Comparison of ENCODE assay signal across 9 cellular contexts in genomic region chr9:117644607-117645244, GRCh38. TPM values are rescaled to one million over a fixed set of nuclear protein-coding genes. Genes with fewer than 3 reads are reported as not detected.
DNase-seq lines count a peak whose midpoint lies in the region; ATAC-seq and TF ChIP-seq lines count a peak whose summit lies in the region.
"Had no signal": no experiment of that assay in that cellular context is flagged by ENCODE, and none has a peak within 500 bp of the region (broad histone marks: within the 10 kb centered on the region; RNA-seq: fewer than 3 reads in every experiment).

No MANE protein-coding gene starts in this region.

- no peak overlapping the region for H3K27ac ChIP-seq in CD4-positive, alpha-beta T cell (ENCODE audit: low read depth, low read length)

- no peaks in the 10 kb centered on the region for H3K4me1 Mint-ChIP-seq in CD4-positive, alpha-beta T cell (ENCODE audit: low read depth)

- POLR2A ChIA-PET in CD4-positive, alpha-beta T cell (lab: Charles Lee), result no interaction called here

- peak; percentile 32 for ATAC-seq in CD4-positive, alpha-beta T cell (ENCODE audit: poor library complexity)
- ATAC-seq in GM19397 (IDR thresholded peaks at IDR 0.05; ENCODE audit: unreplicated experiment) (peak; percentile 70), HG03460 (IDR thresholded peaks at IDR 0.05; ENCODE audit: unreplicated experiment) (peak; percentile 83)

- DNase-seq in CD4-positive, alpha-beta T cell, result peak; percentile 2 to 49 (median 24)
- DNase-seq in NCI-H524 (lab: John Stamatoyannopoulos, UW) (peak; percentile 69 to 89), ecto neural progenitor cell (ENCODE audit: low spot score) (peak; percentile 78), lung microvascular endothelial cell (ENCODE audit: low read depth in 2 of 2) (peak; percentile 76 to 85)
- DNase-seq in activated CD4-positive, alpha-beta T cell treated with anti-CD3 and anti-CD28 coated beads, Interleukin-2, amount 50 U/mL, for 1 hour, result peak; percentile 45
- peak; percentile 19 for DNase-seq in stimulated activated CD8-positive, alpha-beta memory T cell treated with anti-CD3 and anti-CD28 coated beads, Interleukin-12 subunit alpha, Interleukin-12 subunit beta, amount 100 ng/mL, for 1 hour (ENCODE audit: low read depth)

- H3K36me3 Mint-ChIP-seq in CD4-positive, alpha-beta T cell (ENCODE audit: low read depth), result no peaks in the 10 kb centered on the region

- H3K27me3 ChIP-seq in CD4-positive, alpha-beta T cell (ENCODE audit: control insufficient read depth, insufficient read depth, low read length), result peaks cover 8% of the 10 kb centered on the region

- intact Hi-C loops in CD4-positive, alpha-beta T cell (cut with DNase I, micrococcal nuclease), result no loop called here

- H3K9me3 ChIP-seq in CD4-positive, alpha-beta T cell (ENCODE audit: control insufficient read depth, low read length), result no peaks in the 10 kb centered on the region

- CTCF ChIA-PET in CD4-positive, alpha-beta T cell (lab: Charles Lee), result interaction anchor here (1.0 kb wide), 1 partner anchor 12 kb away, joined by 3 read pairs; no protein-coding TSS in a partner anchor

- peak; percentile 55 for TF ChIP-seq CTCF in CD4-positive, alpha-beta T cell (IDR thresholded peaks at IDR 0.05)

- peaks cover 73% of the 10 kb centered on the region for H3K27me3 Mint-ChIP-seq in CD4-positive, alpha-beta T cell

- no peaks in the 10 kb centered on the region for H3K9me3 Mint-ChIP-seq in CD4-positive, alpha-beta T cell

- no peak overlapping the region for H3K4me3 Mint-ChIP-seq in CD4-positive, alpha-beta T cell

- H3K27ac Mint-ChIP-seq in CD4-positive, alpha-beta T cell, result no peak overlapping the region

RNA-seq across cellular contexts. Expression of gene TLR4, which starts 59.5 kb away (rescaled TPM):
- total RNA-seq in CD4-positive, alpha-beta T cell, result under 1 TPM; 0.34 to 0.44 TPM
- total RNA-seq in lung microvascular endothelial cell, result 116 and 187 TPM in 2 replicates
- total RNA-seq: activated CD8-positive, alpha-beta memory T cell treated with anti-CD3 and anti-CD28 coated beads for 36 hours had no signal

Comparison
In these comparisons a context has a peak if more than half of its experiments do, and no peak if none do; other contexts are left out.
1. ATAC-seq: peak in every context shown above with its lines; median percentile 83 in HG03460; 70 in GM19397; 32 in CD4-positive, alpha-beta T cell.
2. DNase-seq: peak in every context shown above with its lines; median percentile 80 in lung microvascular endothelial cell; 79 in NCI-H524; 78 in ecto neural progenitor cell; 45 in activated CD4-positive, alpha-beta T cell treated with anti-CD3 and anti-CD28 coated beads, Interleukin-2, amount 50 U/mL, for 1 hour; 24 in CD4-positive, alpha-beta T cell; 19 in stimulated activated CD8-positive, alpha-beta memory T cell treated with anti-CD3 and anti-CD28 coated beads, Interleukin-12 subunit alpha, Interleukin-12 subunit beta, amount 100 ng/mL, for 1 hour.
3. RNA of gene TLR4, which starts 59.5 kb away (total RNA-seq): 116 to 187 TPM in lung microvascular endothelial cell; 0.34 to 0.44 TPM in CD4-positive, alpha-beta T cell; every median in the first group is over 10 times any median in the second.